17 cellular contexts compared by ENCODE assay signal in the genomic region with DNA sequence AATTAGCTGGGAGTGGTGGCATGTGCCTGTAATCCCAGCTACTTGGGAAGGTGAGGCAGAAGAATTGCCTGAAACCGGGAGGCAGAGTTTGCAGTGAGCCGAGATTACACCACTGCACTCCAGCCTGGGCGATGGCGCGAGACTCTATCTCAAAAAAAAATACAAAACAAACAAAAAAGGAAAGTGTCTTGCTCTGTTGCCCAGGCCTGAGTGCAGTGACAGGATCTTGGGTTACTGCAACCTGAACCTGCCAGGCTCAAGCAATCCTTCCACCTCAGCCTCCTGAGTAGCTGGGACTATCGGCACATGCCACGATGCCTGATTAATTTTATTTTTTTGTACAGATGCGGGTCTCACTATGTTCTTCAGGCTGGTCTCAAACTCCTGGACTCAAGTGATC. TPM values are rescaled to one million over a fixed set of nuclear protein-coding genes. Genes with fewer than 3 reads are reported as not detected.
A peak's percentile ranks its signal among the peaks of the same experiment; 100 is the strongest.
DNase-seq lines count a peak whose midpoint lies in the region; ATAC-seq and TF ChIP-seq lines count a peak whose summit lies in the region.
"Had no signal": no experiment of that assay in that cellular context is flagged by ENCODE, and none has a peak within 500 bp of the region (broad histone marks: within the 10 kb centered on the region; RNA-seq: fewer than 3 reads in every experiment).

No MANE protein-coding gene starts in this region.

- ATAC-seq in right cardiac atrium (no peak), GM21737 (IDR thresholded peaks at IDR 0.05; ENCODE audit: unreplicated experiment) (no peak)
- ATAC-seq: CD8-positive, alpha-beta T cell; GM12878 had no signal

- H3K14ac ChIP-seq in trophoblast cell (ENCODE audit: low read length) = no peak overlapping the region

- no peak overlapping the region for H2BK120ac ChIP-seq in trophoblast cell (ENCODE audit: insufficient read depth, low read length, poor library complexity)

- no peak overlapping the region for H3K4ac ChIP-seq in trophoblast cell (ENCODE audit: low read depth, low read length)

- CTCF ChIA-PET in HEK293 (lab: Yijun Ruan, JAX) = no interaction called here

- H2BK12ac ChIP-seq in trophoblast cell (ENCODE audit: low read length) = no peak overlapping the region

- H3K27ac ChIP-seq in left ventricle myocardium inferior (replicated peaks) (peak overlapping the region; percentile 77), right cardiac atrium (ENCODE audit: low read length) (no peak overlapping the region), HEK293 (ENCODE audit: extremely low read depth, low read depth, low read length) (no peak overlapping the region), trophoblast cell (ENCODE audit: low read depth, low read length) (no peak overlapping the region), thyroid gland (no peak overlapping the region)
- H3K27ac ChIP-seq: BLaER1, GM23248, HL-60 had no signal

- POLR2A ChIA-PET in HEK293 (lab: Yijun Ruan, JAX) = no interaction called here

- H3K79me2 ChIP-seq in trophoblast cell (ENCODE audit: control insufficient read depth, insufficient read depth, low read length, poor library complexity) = peaks cover 2% of the 10 kb centered on the region

- H3K9me3 ChIP-seq in left ventricle myocardium inferior (replicated peaks) (no peaks in the 10 kb centered on the region), right cardiac atrium (ENCODE audit: control insufficient read depth, low read length) (no peaks in the 10 kb centered on the region), HEK293 (ENCODE audit: control insufficient read depth, insufficient read depth, low read depth, low read length) (no peaks in the 10 kb centered on the region), trophoblast cell (ENCODE audit: insufficient read depth, low read depth, low read length) (no peaks in the 10 kb centered on the region), thyroid gland (no peaks in the 10 kb centered on the region)
- H3K9me3 ChIP-seq: BLaER1, HAP-1 had no signal

- H3K4me2 ChIP-seq in trophoblast cell (ENCODE audit: low read length) = no peak overlapping the region
- H3K4me2 ChIP-seq: BLaER1 had no signal

- no peak overlapping the region for H2BK5ac ChIP-seq in trophoblast cell (ENCODE audit: low read depth, low read length, poor library complexity)

- 95% methylated on average over 8 of the region's 8 CpGs for WGBS in right cardiac atrium
- WGBS in trophoblast cell (ENCODE audit: extremely low coverage, insufficient coverage, insufficient read length) = no CpG with 5 or more reads among the region's 8 CpGs
- 68 to 88% methylated on average over 8 of the region's 8 CpGs for WGBS in thyroid gland, 2 donors

- H2AFZ ChIP-seq in trophoblast cell (ENCODE audit: insufficient read depth, low read length, poor library complexity) = no peak overlapping the region
- H2AFZ ChIP-seq: GM23248 had no signal

- H4K8ac ChIP-seq in trophoblast cell (ENCODE audit: low read depth, low read length) = no peak overlapping the region

- intact Hi-C loops in left ventricle myocardium inferior (cut with micrococcal nuclease) (no loop called here), right cardiac atrium (cut with DNase I) (no loop called here), thyroid gland (cut with DNase I) (no loop called here)

- H3K9ac ChIP-seq in trophoblast cell (ENCODE audit: low read length) = peak overlapping the region; percentile 8
- H3K9ac ChIP-seq: BLaER1, GM23248 had no signal

- TF ChIP-seq CTCF in left ventricle myocardium inferior (IDR thresholded peaks at IDR 0.05; ENCODE audit: borderline replicate concordance) (no peak), HEK293 (tag by site-specific recombination; IDR thresholded peaks at IDR 0.05) (no peak), thyroid gland (IDR thresholded peaks at IDR 0.05) (no peak)

- H3K23ac ChIP-seq in trophoblast cell (ENCODE audit: low read length) = no peak overlapping the region

- H3K4me1 ChIP-seq in left ventricle myocardium inferior (peaks cover 34% of the 10 kb centered on the region), right cardiac atrium (ENCODE audit: control insufficient read depth, insufficient read depth, low read length) (peaks cover 3% of the 10 kb centered on the region), HEK293 (ENCODE audit: control insufficient read depth, insufficient read depth, low read length) (peaks cover 9% of the 10 kb centered on the region), trophoblast cell (ENCODE audit: control insufficient read depth in 1 of 2, insufficient read depth in 2 of 2, low read length in 2 of 2) (peaks cover 15 to 22% of the 10 kb centered on the region in 2 experiments), thyroid gland (peaks cover 26 to 28% of the 10 kb centered on the region in 2 donors)

- H3K27me3 ChIP-seq in left ventricle myocardium inferior (ENCODE audit: low read depth) = no peaks in the 10 kb centered on the region
- no peaks in the 10 kb centered on the region for H3K27me3 ChIP-seq in right cardiac atrium (ENCODE audit: control insufficient read depth, insufficient read depth)
- no peaks in the 10 kb centered on the region for H3K27me3 ChIP-seq in trophoblast cell (ENCODE audit: insufficient read depth, low read length)
- no peaks in the 10 kb centered on the region for H3K27me3 ChIP-seq in thyroid gland
- H3K27me3 ChIP-seq: BLaER1 had no signal

- H3K79me1 ChIP-seq in trophoblast cell (ENCODE audit: low read length) = peaks cover 10% of the 10 kb centered on the region

- no peak overlapping the region for H3K18ac ChIP-seq in trophoblast cell (ENCODE audit: low read length)

- no peak for TF ChIP-seq POLR2A in thyroid gland (IDR thresholded peaks at IDR 0.05)

- H2AK5ac ChIP-seq in trophoblast cell (ENCODE audit: low read length) = no peak overlapping the region

- H3K4me3 ChIP-seq in left ventricle myocardium inferior (no peak overlapping the region), right cardiac atrium (ENCODE audit: low read length) (no peak overlapping the region), HEK293 (ENCODE audit: low read depth, low read length) (no peak overlapping the region), trophoblast cell (ENCODE audit: low read depth, low read length) (no peak overlapping the region), thyroid gland (replicated peaks in 1 of 3) (no peak overlapping the region)
- H3K4me3 ChIP-seq: BLaER1, GM12878, GM23248, HAP-1 had no signal

- no peak for DNase-seq in left ventricle myocardium inferior
- no peak for DNase-seq in right cardiac atrium
- DNase-seq in trophoblast cell = no peak
- DNase-seq in thyroid gland = peak; percentile 21 to 45
- no peak for DNase-seq in activated T-cell treated with anti-CD3 and anti-CD28 coated beads, Interleukin-2, amount 50 U/mL, for 1 hour
- DNase-seq: 8988T; Calu3; CD8-positive, alpha-beta T cell; DMS79 treated with DMSO at 0.1 percent for 48 hours; EL; GM23248 had no signal

- H4K91ac ChIP-seq in trophoblast cell (ENCODE audit: low read depth, low read length) = no peak overlapping the region

- H3K36me3 ChIP-seq in left ventricle myocardium inferior (no peaks in the 10 kb centered on the region), HEK293 (ENCODE audit: control insufficient read depth in 2 of 2, insufficient read depth in 1 of 2, low read length in 2 of 2) (no peaks in the 10 kb centered on the region), trophoblast cell (ENCODE audit: control insufficient read depth in 1 of 2, insufficient read depth in 2 of 2, low read length in 2 of 2) (no peaks in the 10 kb centered on the region), thyroid gland (no peaks in the 10 kb centered on the region)
- H3K36me3 ChIP-seq: BLaER1, HAP-1 had no signal

- H4K12ac ChIP-seq in trophoblast cell (ENCODE audit: low read depth, low read length) = no peak overlapping the region

TF ChIP-seq in HEK293, 187 proteins besides CTCF, POLR2A, EP300 and RAD21 (continues in another document):
- TF ChIP-seq, protein P1, sequence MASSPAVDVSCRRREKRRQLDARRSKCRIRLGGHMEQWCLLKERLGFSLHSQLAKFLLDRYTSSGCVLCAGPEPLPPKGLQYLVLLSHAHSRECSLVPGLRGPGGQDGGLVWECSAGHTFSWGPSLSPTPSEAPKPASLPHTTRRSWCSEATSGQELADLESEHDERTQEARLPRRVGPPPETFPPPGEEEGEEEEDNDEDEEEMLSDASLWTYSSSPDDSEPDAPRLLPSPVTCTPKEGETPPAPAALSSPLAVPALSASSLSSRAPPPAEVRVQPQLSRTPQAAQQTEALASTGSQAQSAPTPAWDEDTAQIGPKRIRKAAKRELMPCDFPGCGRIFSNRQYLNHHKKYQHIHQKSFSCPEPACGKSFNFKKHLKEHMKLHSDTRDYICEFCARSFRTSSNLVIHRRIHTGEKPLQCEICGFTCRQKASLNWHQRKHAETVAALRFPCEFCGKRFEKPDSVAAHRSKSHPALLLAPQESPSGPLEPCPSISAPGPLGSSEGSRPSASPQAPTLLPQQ (tag by site-specific recombination; IDR thresholded peaks at IDR 0.05) = no peak
- TF ChIP-seq ZSCAN30 (tag by site-specific recombination; IDR thresholded peaks at IDR 0.05) (no peak), ZNF121 (tag by site-specific recombination; IDR thresholded peaks at IDR 0.05) (peak; percentile 81), ZXDB (tag by site-specific recombination; IDR thresholded peaks at IDR 0.05) (no peak), OSR2 (tag by site-specific recombination; IDR thresholded peaks at IDR 0.05) (no peak)
- TF ChIP-seq, protein P2, sequence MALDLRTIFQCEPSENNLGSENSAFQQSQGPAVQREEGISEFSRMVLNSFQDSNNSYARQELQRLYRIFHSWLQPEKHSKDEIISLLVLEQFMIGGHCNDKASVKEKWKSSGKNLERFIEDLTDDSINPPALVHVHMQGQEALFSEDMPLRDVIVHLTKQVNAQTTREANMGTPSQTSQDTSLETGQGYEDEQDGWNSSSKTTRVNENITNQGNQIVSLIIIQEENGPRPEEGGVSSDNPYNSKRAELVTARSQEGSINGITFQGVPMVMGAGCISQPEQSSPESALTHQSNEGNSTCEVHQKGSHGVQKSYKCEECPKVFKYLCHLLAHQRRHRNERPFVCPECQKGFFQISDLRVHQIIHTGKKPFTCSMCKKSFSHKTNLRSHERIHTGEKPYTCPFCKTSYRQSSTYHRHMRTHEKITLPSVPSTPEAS (tag by site-specific recombination; IDR thresholded peaks at IDR 0.05) = no peak

RNA-seq across cellular contexts. Expression of a gene that starts 33.3 kb away (rescaled TPM):
- total RNA-seq in left ventricle myocardium inferior (42.2 TPM), right cardiac atrium (10 to 100 TPM; 69.3 to 79.6 (median 74.4) TPM), thyroid gland (100 to 1,000 TPM in 2 of 4 donors, 10 to 100 TPM in 2; 87.7 to 138 (median 101) TPM)
- polyA plus RNA-seq in right cardiac atrium = 83.9 TPM
- 45.9 and 49.7 TPM in 2 replicates for polyA plus RNA-seq in trophoblast cell (2013)

Comparison
In these comparisons a context has a peak if more than half of its experiments do, and no peak if none do; other contexts are left out.
1. DNase-seq: peak in thyroid gland (2 of 2); none in left ventricle myocardium inferior (single experiment), right cardiac atrium (0 of 3), trophoblast cell (0 of 2) and activated T-cell treated with anti-CD3 and anti-CD28 coated beads, Interleukin-2, amount 50 U/mL, for 1 hour (single experiment).